ENCODE assay signal across 1 cellular context in the genomic region with DNA sequence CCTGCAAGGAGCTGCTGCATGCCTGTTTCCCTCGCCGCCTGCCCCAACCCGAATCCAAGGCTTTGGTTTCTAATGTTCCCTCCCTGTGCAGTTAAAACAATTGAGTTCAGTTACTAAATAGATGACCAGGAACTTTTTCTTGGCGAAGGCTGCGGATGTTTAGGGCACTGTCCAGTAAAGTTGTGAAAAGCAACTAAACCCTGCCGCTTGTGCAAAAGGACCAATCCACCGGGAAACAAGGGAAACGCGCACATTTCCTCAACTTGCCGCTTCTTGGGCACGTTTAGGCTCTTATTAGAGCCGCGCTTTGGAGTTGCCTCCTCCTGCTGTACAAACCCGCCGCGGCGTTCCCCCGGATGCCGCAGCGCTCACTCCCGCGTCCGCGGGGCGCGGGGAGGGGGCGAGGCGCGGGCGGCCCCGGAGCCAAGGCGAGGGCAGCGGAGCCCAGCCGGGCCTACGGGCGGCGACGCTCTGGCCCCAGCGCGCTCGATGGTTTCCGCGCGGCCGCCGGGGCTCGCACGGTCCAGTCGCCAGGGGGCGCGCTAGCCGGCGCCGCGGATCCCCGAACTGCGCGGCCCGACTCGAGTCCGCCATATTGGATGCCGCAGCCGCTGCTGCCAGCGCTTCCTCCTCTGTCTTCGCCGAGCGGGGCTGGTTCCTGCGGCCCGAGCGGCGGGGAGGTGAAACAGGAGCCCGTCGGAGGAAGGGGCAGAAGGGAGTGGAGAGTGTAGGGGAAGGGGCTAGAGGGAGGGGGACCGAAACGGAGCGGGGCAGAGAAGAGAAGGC.
TF ChIP-seq lines count a peak whose summit lies in the region.

TSS of gene SCAF8 (plus strand) at position 593 of the 786 bp plus-strand sequence. CDS start 485 bp downstream, outside the sequence.

TF ChIP-seq in HepG2, 621 proteins besides CTCF, POLR2A, EP300 and RAD21 (continued from another document and continues in another):
- TF ChIP-seq, protein P1, sequence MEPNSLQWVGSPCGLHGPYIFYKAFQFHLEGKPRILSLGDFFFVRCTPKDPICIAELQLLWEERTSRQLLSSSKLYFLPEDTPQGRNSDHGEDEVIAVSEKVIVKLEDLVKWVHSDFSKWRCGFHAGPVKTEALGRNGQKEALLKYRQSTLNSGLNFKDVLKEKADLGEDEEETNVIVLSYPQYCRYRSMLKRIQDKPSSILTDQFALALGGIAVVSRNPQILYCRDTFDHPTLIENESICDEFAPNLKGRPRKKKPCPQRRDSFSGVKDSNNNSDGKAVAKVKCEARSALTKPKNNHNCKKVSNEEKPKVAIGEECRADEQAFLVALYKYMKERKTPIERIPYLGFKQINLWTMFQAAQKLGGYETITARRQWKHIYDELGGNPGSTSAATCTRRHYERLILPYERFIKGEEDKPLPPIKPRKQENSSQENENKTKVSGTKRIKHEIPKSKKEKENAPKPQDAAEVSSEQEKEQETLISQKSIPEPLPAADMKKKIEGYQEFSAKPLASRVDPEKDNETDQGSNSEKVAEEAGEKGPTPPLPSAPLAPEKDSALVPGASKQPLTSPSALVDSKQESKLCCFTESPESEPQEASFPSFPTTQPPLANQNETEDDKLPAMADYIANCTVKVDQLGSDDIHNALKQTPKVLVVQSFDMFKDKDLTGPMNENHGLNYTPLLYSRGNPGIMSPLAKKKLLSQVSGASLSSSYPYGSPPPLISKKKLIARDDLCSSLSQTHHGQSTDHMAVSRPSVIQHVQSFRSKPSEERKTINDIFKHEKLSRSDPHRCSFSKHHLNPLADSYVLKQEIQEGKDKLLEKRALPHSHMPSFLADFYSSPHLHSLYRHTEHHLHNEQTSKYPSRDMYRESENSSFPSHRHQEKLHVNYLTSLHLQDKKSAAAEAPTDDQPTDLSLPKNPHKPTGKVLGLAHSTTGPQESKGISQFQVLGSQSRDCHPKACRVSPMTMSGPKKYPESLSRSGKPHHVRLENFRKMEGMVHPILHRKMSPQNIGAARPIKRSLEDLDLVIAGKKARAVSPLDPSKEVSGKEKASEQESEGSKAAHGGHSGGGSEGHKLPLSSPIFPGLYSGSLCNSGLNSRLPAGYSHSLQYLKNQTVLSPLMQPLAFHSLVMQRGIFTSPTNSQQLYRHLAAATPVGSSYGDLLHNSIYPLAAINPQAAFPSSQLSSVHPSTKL (CRISPR knock-in tag; IDR thresholded peaks at IDR 0.05) = no peak
- peak; percentile 73 for TF ChIP-seq ZBTB14 (CRISPR knock-in tag; IDR thresholded peaks at IDR 0.05)
- no peak for TF ChIP-seq ZBTB8A (CRISPR knock-in tag; IDR thresholded peaks at IDR 0.05; ENCODE audit: borderline replicate concordance, low read depth)
- TF ChIP-seq, protein P2, sequence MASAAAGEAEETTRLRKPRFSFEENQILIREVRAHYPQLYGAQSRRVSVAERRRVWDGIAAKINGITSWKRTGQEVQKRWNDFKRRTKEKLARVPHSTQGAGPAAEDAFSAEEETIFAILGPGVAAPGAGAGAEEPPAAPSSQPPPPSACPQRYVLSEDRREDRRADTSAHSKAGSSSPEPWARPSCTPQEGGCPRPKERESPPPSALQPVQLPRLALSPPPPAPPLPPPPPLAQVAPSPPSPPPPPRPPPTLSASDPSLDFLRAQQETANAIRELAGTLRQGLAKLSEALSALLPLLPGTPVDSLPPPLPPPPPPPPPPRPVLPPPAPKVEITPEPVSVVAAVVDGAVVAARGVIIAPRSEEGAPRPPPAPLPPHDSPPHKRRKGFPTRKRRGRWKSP (CRISPR knock-in tag; IDR thresholded peaks at IDR 0.05) = peak; percentile 22
- TF ChIP-seq ZNF256 (CRISPR knock-in tag; conservative IDR thresholded peaks at IDR 0.05) = no peak
- peak; percentile 82 for TF ChIP-seq BRD4 (CRISPR knock-in tag; IDR thresholded peaks at IDR 0.05)
- TF ChIP-seq, protein P3, sequence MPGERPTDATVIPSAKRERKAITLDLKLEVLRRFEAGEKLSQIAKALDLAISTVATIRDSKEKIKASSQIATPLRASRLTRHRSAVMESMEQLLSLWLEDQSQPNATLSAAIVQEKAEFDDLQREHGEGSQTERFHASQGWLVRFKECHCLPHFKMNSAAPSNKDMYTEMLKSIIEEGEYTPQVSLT (CRISPR knock-in tag; IDR thresholded peaks at IDR 0.05; ENCODE audit: borderline replicate concordance, low read depth) = peak; percentile 64; the same call in 1 of the 2 replicates
- peak; percentile 30; the same call in 1 of the 2 replicates for TF ChIP-seq ZNF558 (CRISPR knock-in tag; IDR thresholded peaks at IDR 0.05; ENCODE audit: borderline replicate concordance)
- TF ChIP-seq, protein P4, sequence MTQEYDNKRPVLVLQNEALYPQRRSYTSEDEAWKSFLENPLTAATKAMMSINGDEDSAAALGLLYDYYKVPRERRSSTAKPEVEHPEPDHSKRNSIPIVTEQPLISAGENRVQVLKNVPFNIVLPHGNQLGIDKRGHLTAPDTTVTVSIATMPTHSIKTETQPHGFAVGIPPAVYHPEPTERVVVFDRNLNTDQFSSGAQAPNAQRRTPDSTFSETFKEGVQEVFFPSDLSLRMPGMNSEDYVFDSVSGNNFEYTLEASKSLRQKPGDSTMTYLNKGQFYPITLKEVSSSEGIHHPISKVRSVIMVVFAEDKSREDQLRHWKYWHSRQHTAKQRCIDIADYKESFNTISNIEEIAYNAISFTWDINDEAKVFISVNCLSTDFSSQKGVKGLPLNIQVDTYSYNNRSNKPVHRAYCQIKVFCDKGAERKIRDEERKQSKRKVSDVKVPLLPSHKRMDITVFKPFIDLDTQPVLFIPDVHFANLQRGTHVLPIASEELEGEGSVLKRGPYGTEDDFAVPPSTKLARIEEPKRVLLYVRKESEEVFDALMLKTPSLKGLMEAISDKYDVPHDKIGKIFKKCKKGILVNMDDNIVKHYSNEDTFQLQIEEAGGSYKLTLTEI (CRISPR knock-in tag; conservative IDR thresholded peaks at IDR 0.05) = no peak
- TF ChIP-seq LCORL (IDR thresholded peaks at IDR 0.05) = no peak
- no peak for TF ChIP-seq LCORL (CRISPR knock-in tag; IDR thresholded peaks at IDR 0.05)
- no peak for TF ChIP-seq ZNF207 (IDR thresholded peaks at IDR 0.05; ENCODE audit: borderline replicate concordance)
- peak in 1 of 2 experiments; percentile 35; a peak in 1 of 4 replicates for TF ChIP-seq REST (IDR thresholded peaks at IDR 0.05; ENCODE audit: borderline replicate concordance in 1 of 2, low read depth in 1 of 2, low read length in 2 of 2)
- no peak; the same call in 1 of the 2 replicates for TF ChIP-seq ZNF563 (CRISPR knock-in tag; IDR thresholded peaks at IDR 0.05)
- TF ChIP-seq MEIS2 (CRISPR knock-in tag; IDR thresholded peaks at IDR 0.05) = peak; percentile 66; the same call in 1 of the 2 replicates
- TF ChIP-seq ARNTL (CRISPR knock-in tag; IDR thresholded peaks at IDR 0.05) = peak; percentile 49; the same call in 1 of the 2 replicates
- no peak for TF ChIP-seq ZNF75D (CRISPR knock-in tag; IDR thresholded peaks at IDR 0.05; ENCODE audit: borderline replicate concordance)
- TF ChIP-seq, protein P5, sequence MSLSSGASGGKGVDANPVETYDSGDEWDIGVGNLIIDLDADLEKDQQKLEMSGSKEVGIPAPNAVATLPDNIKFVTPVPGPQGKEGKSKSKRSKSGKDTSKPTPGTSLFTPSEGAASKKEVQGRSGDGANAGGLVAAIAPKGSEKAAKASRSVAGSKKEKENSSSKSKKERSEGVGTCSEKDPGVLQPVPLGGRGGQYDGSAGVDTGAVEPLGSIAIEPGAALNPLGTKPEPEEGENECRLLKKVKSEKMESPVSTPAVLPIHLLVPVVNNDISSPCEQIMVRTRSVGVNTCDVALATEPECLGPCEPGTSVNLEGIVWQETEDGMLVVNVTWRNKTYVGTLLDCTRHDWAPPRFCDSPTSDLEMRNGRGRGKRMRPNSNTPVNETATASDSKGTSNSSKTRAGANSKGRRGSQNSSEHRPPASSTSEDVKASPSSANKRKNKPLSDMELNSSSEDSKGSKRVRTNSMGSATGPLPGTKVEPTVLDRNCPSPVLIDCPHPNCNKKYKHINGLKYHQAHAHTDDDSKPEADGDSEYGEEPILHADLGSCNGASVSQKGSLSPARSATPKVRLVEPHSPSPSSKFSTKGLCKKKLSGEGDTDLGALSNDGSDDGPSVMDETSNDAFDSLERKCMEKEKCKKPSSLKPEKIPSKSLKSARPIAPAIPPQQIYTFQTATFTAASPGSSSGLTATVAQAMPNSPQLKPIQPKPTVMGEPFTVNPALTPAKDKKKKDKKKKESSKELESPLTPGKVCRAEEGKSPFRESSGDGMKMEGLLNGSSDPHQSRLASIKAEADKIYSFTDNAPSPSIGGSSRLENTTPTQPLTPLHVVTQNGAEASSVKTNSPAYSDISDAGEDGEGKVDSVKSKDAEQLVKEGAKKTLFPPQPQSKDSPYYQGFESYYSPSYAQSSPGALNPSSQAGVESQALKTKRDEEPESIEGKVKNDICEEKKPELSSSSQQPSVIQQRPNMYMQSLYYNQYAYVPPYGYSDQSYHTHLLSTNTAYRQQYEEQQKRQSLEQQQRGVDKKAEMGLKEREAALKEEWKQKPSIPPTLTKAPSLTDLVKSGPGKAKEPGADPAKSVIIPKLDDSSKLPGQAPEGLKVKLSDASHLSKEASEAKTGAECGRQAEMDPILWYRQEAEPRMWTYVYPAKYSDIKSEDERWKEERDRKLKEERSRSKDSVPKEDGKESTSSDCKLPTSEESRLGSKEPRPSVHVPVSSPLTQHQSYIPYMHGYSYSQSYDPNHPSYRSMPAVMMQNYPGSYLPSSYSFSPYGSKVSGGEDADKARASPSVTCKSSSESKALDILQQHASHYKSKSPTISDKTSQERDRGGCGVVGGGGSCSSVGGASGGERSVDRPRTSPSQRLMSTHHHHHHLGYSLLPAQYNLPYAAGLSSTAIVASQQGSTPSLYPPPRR (CRISPR knock-in tag; IDR thresholded peaks at IDR 0.05; ENCODE audit: borderline replicate concordance) = no peak; the same call in 1 of the 2 replicates
- no peak for TF ChIP-seq SNAPC2 (CRISPR knock-in tag; IDR thresholded peaks at IDR 0.05)
- TF ChIP-seq NFKBIZ (CRISPR knock-in tag; IDR thresholded peaks at IDR 0.05) = no peak
- TF ChIP-seq SRY (CRISPR knock-in tag; IDR thresholded peaks at IDR 0.05) = peak; percentile 63; the same call in 1 of the 2 replicates
- TF ChIP-seq MED1 (CRISPR knock-in tag; IDR thresholded peaks at IDR 0.05) = no peak
- TF ChIP-seq SMAD1 (CRISPR knock-in tag; IDR thresholded peaks at IDR 0.05; ENCODE audit: borderline replicate concordance, low read depth) = no peak; the same call in 1 of the 2 replicates
- TF ChIP-seq SMARCE1 (IDR thresholded peaks at IDR 0.05; ENCODE audit: borderline replicate concordance) = peak; percentile 22; the same call in 1 of the 2 replicates
- TF ChIP-seq, protein P6, sequence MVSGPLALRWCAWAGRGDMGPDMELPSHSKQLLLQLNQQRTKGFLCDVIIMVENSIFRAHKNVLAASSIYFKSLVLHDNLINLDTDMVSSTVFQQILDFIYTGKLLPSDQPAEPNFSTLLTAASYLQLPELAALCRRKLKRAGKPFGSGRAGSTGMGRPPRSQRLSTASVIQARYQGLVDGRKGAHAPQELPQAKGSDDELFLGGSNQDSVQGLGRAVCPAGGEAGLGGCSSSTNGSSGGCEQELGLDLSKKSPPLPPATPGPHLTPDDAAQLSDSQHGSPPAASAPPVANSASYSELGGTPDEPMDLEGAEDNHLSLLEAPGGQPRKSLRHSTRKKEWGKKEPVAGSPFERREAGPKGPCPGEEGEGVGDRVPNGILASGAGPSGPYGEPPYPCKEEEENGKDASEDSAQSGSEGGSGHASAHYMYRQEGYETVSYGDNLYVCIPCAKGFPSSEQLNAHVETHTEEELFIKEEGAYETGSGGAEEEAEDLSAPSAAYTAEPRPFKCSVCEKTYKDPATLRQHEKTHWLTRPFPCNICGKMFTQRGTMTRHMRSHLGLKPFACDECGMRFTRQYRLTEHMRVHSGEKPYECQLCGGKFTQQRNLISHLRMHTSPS (CRISPR knock-in tag; IDR thresholded peaks at IDR 0.05; ENCODE audit: low read depth) = no peak; the same call in 1 of the 2 replicates
- TF ChIP-seq ZNF530 (CRISPR knock-in tag; IDR thresholded peaks at IDR 0.05; ENCODE audit: low read depth) = no peak
- TF ChIP-seq ZFP62 (CRISPR knock-in tag; IDR thresholded peaks at IDR 0.05) = no peak
- peak; percentile 50; the same call in 1 of the 2 replicates for TF ChIP-seq ZNF12 (CRISPR knock-in tag; IDR thresholded peaks at IDR 0.05)
- TF ChIP-seq HMG20A (CRISPR knock-in tag; IDR thresholded peaks at IDR 0.05; ENCODE audit: borderline replicate concordance) = no peak
- TF ChIP-seq GATAD1 (CRISPR knock-in tag; IDR thresholded peaks at IDR 0.05) = peak; percentile 38; the same call in 1 of the 2 replicates
- no peak for TF ChIP-seq ZFP36L1 (CRISPR knock-in tag; IDR thresholded peaks at IDR 0.05)
- TF ChIP-seq, protein P7, sequence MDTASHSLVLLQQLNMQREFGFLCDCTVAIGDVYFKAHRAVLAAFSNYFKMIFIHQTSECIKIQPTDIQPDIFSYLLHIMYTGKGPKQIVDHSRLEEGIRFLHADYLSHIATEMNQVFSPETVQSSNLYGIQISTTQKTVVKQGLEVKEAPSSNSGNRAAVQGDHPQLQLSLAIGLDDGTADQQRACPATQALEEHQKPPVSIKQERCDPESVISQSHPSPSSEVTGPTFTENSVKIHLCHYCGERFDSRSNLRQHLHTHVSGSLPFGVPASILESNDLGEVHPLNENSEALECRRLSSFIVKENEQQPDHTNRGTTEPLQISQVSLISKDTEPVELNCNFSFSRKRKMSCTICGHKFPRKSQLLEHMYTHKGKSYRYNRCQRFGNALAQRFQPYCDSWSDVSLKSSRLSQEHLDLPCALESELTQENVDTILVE (CRISPR knock-in tag; IDR thresholded peaks at IDR 0.05) = peak; percentile 62; the same call in 1 of the 2 replicates
- TF ChIP-seq ZNF335 (CRISPR knock-in tag; IDR thresholded peaks at IDR 0.05) = no peak; the same call in 1 of the 2 replicates
